In genomic region chr22:24727218-24727851, GRCh38 we compare ENCODE assay signal across 9 cellular contexts. TPM values are rescaled to one million over a fixed set of nuclear protein-coding genes. Genes with fewer than 3 reads are reported as not detected.
A peak's percentile ranks its signal among the peaks of the same experiment; 100 is the strongest.
DNase-seq lines count a peak whose midpoint lies in the region; ATAC-seq and TF ChIP-seq lines count a peak whose summit lies in the region.
"Had no signal": no experiment of that assay in that cellular context is flagged by ENCODE, and none has a peak within 500 bp of the region (broad histone marks: within the 10 kb centered on the region; RNA-seq: fewer than 3 reads in every experiment).

No MANE protein-coding gene starts in this region.

- TF ChIP-seq CTCF in nephron progenitor cell (IDR thresholded peaks at IDR 0.05), result no peak

- no peaks in the 10 kb centered on the region for H3K36me3 Mint-ChIP-seq in nephron progenitor cell (ENCODE audit: low read depth)

- H3K27me3 Mint-ChIP-seq in nephron progenitor cell (ENCODE audit: low read depth, poor library complexity), result no peaks in the 10 kb centered on the region

- H3K4me1 Mint-ChIP-seq in nephron progenitor cell, result peaks cover 46% of the 10 kb centered on the region

- no peak for ATAC-seq in left lobe of liver
- ATAC-seq in GM21737 (IDR thresholded peaks at IDR 0.05; ENCODE audit: unreplicated experiment), result no peak
- no peak for ATAC-seq in GM21619 (IDR thresholded peaks at IDR 0.05; ENCODE audit: unreplicated experiment)
- no peak for ATAC-seq in GM18502 (IDR thresholded peaks at IDR 0.05; ENCODE audit: poor library complexity, unreplicated experiment)
- ATAC-seq: GM12878 had no signal

- peaks cover 10% of the 10 kb centered on the region for H3K9me3 Mint-ChIP-seq in nephron progenitor cell

- peak; percentile 70 for DNase-seq in DMS79 treated with DMSO at 0.1 percent for 48 hours (lab: John Stamatoyannopoulos, UW)
- DNase-seq in NCI-H2029 treated with DMSO at 0.1 percent for 48 hours (lab: John Stamatoyannopoulos, UW), result peak; percentile 15
- DNase-seq in brain pericyte (ENCODE audit: low read depth, low spot score), result peak; percentile 65
- DNase-seq in nephron progenitor cell, result no peak
- DNase-seq in left lobe of liver (ENCODE audit: low spot score), result no peak

- peak overlapping the region; percentile 65 for H3K27ac Mint-ChIP-seq in nephron progenitor cell

- no peak overlapping the region for H3K4me3 Mint-ChIP-seq in nephron progenitor cell

RNA-seq across cellular contexts. Expression of gene PIWIL3, which starts 47.2 kb away (rescaled TPM):
- total RNA-seq in left lobe of liver, result not detected

Comparison
In these comparisons a context has a peak if more than half of its experiments do, and no peak if none do; other contexts are left out.
1. DNase-seq: peak in DMS79 treated with DMSO at 0.1 percent for 48 hours (single experiment), NCI-H2029 treated with DMSO at 0.1 percent for 48 hours (single experiment) and brain pericyte (single experiment); none in nephron progenitor cell (single experiment) and left lobe of liver (single experiment).